ENCODE assay signal across 8 cellular contexts in the genomic region with DNA sequence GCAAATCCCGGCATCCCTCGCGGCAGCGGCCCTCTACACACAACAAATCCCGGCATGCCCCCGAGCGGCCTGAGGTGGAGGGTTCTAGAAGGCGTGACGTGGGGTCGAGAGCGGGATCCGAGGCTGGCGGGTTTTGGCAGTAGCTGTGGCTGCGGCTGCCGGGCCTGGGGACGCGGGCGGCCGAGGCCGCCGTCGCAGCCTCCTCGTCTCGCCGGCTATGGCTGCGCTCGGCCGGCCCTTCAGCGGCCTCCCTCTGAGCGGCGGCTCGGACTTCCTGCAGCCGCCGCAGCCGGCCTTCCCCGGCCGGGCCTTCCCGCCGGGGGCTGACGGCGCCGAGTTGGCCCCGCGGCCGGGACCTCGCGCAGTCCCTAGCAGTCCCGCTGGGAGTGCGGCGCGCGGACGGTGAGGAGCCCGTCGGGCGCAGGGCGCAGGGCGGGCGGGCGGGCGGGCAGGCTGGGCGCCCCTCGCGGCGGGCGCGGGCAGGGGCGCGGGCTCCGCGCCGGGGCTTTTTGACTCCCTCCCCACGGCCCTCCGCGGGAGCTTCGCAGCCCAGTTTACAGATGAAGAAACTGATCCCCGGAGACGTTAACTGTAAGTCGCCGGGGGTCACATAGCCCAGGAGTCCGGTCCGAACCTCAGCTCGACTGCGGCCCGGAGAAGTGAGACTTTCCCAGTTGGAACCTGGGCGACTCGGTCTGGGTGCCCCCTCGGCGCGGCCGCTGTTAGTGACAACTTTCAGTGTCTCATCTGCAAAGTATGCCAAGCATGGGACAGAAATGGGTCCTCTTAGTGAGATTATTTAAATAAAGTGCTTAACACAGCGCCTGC. TPM values are rescaled to one million over a fixed set of nuclear protein-coding genes. Genes with fewer than 3 reads are reported as not detected.
DNase-seq lines count a peak whose midpoint lies in the region; ATAC-seq and TF ChIP-seq lines count a peak whose summit lies in the region.

A gene with protein sequence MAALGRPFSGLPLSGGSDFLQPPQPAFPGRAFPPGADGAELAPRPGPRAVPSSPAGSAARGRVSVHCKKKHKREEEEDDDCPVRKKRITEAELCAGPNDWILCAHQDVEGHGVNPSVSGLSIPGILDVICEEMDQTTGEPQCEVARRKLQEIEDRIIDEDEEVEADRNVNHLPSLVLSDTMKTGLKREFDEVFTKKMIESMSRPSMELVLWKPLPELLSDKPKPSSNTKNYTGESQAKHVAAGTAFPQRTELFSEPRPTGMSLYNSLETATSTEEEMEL (plus strand): TSS at position 63 of the 828 bp plus-strand sequence. CDS start 155 bp downstream, at position 218.

- POLR2A ChIA-PET in SK-N-SH (lab: Yijun Ruan, JAX), result interaction anchor here (0.6 to 1.2 kb wide), 7 partner anchors 11 to 1463 kb away, joined by 3 to 9 read pairs (median 4); partner anchors contain the start of genes TTC28 and XBP1

- WGBS in SK-N-SH (ENCODE audit: low lambda C conversion rate), result under 1% methylated on average over 22 of the region's 92 CpGs

- ATAC-seq in HG02610 (IDR thresholded peaks at IDR 0.05; ENCODE audit: unreplicated experiment), result peak; percentile 79
- ATAC-seq in activated naive CD4-positive, alpha-beta T cell treated with anti-CD3 and anti-CD28 coated beads, Interleukin-2, amount 50 U/mL, for 72 hours, result peak; percentile 85 to 89
- peak; percentile 98 for ATAC-seq in omental fat pad (ENCODE audit: low FRiP score)

- CTCF ChIA-PET in SK-N-SH (lab: Yijun Ruan, JAX), result interaction anchor here (0.9 to 3.2 kb wide), 11 partner anchors 8 to 173 kb away, joined by 3 to 17 read pairs (median 6); partner anchors contain the start of gene XBP1

- H3K27ac ChIP-seq in SK-N-SH (ENCODE audit: low read depth in 2 of 2, low read length in 1 of 2) (peak within 1 kb of the TSS; percentile 71 to 88), temporal lobe (ENCODE audit: low read depth, low read length) (peak within 1 kb of the TSS; percentile 82)

- H3F3A ChIP-seq in SK-N-SH (replicated peaks; ENCODE audit: insufficient read depth), result peaks cover 7% of the 10 kb centered on the region

- H3K27me3 ChIP-seq in SK-N-SH (ENCODE audit: insufficient read depth), result no peaks in the 10 kb centered on the region

- peak within 1 kb of the TSS; percentile 95 to 99 for H3K27ac Mint-ChIP-seq in activated naive CD4-positive, alpha-beta T cell treated with anti-CD3 and anti-CD28 coated beads, Interleukin-2, amount 50 U/mL, for 72 hours

- H3K36me3 Mint-ChIP-seq in activated naive CD4-positive, alpha-beta T cell treated with anti-CD3 and anti-CD28 coated beads, Interleukin-2, amount 50 U/mL, for 72 hours, result peaks cover 20 to 32% of the 10 kb centered on the region in 2 donors

- peak; percentile 95 for DNase-seq in GM12864 (ENCODE audit: low read depth)
- peak; percentile 94 for DNase-seq in NCI-H1092 (lab: John Stamatoyannopoulos, UW)
- DNase-seq in SK-N-SH, result peak; percentile 95
- peak; percentile 89 to 91 for DNase-seq in activated naive CD4-positive, alpha-beta T cell treated with anti-CD3 and anti-CD28 coated beads, Interleukin-2, amount 50 U/mL, for 72 hours (ENCODE audit: low spot score in 2 of 2)
- peak; percentile 83 for DNase-seq in glomerular endothelial cell (ENCODE audit: extremely low read depth, low read depth, low spot score)
- peak; percentile 87 for DNase-seq in omental fat pad (ENCODE audit: low spot score)

- peaks cover 0 to 11% of the 10 kb centered on the region in 2 donors for H3K9me3 Mint-ChIP-seq in activated naive CD4-positive, alpha-beta T cell treated with anti-CD3 and anti-CD28 coated beads, Interleukin-2, amount 50 U/mL, for 72 hours

- peak within 1 kb of the TSS; percentile 85 for H3K4me3 ChIP-seq in GM12864 (ENCODE audit: low read depth, low read length)
- peak within 1 kb of the TSS; percentile 60 to 88 for H3K4me3 ChIP-seq in SK-N-SH (ENCODE audit: low read depth in 2 of 2, low read length in 1 of 2)

- no peak for TF ChIP-seq RAD21 in SK-N-SH (IDR thresholded peaks at IDR 0.05; ENCODE audit: low read length)

- H3K36me3 ChIP-seq in SK-N-SH (replicated peaks in 1 of 2; ENCODE audit: control insufficient read depth in 1 of 2, insufficient read depth in 2 of 2, low read length in 1 of 2), result peaks cover 0 to 30% of the 10 kb centered on the region in 2 experiments

- no peaks in the 10 kb centered on the region for H3K9me3 ChIP-seq in SK-N-SH

- H3K4me1 ChIP-seq in SK-N-SH (ENCODE audit: control insufficient read depth in 1 of 2, insufficient read depth in 2 of 2, low read depth in 1 of 2, low read length in 1 of 2), result no peaks in the 10 kb centered on the region

- peak within 1 kb of the TSS; percentile 86 for H2AFZ ChIP-seq in SK-N-SH (ENCODE audit: low read depth)

- H4K20me1 ChIP-seq in SK-N-SH (ENCODE audit: insufficient read depth), result no peaks in the 10 kb centered on the region

- peak within 1 kb of the TSS; percentile 95 for H3K4me2 ChIP-seq in SK-N-SH

- no peaks in the 10 kb centered on the region for H3K9me2 ChIP-seq in SK-N-SH

- peak within 1 kb of the TSS; percentile 94 for H3K9ac ChIP-seq in SK-N-SH

- TF ChIP-seq EP300 in SK-N-SH (IDR thresholded peaks at IDR 0.05; ENCODE audit: borderline replicate concordance in 1 of 2, low read depth in 1 of 2, low read length in 1 of 2), result no peak; a peak in 1 of 4 replicates

- H3K79me2 ChIP-seq in SK-N-SH (ENCODE audit: insufficient read depth), result peaks cover 48% of the 10 kb centered on the region

- TF ChIP-seq CTCF in GM12864 (IDR thresholded peaks at IDR 0.05; ENCODE audit: low read depth, low read length, missing control alignments) (peak; percentile 35), SK-N-SH (IDR thresholded peaks at IDR 0.05) (no peak; the same call in 1 of the 2 replicates), omental fat pad (IDR thresholded peaks at IDR 0.05) (no peak)

TF ChIP-seq in SK-N-SH, 30 proteins besides CTCF, POLR2A, EP300 and RAD21 (continues in another document):
- peak; percentile 98 for TF ChIP-seq ELF1 (IDR thresholded peaks at IDR 0.05)
- peak; percentile 24; the same call in 1 of the 2 replicates for TF ChIP-seq GABPA (IDR thresholded peaks at IDR 0.05; ENCODE audit: low read depth)
- no peak for TF ChIP-seq RFX5 (IDR thresholded peaks at IDR 0.05; ENCODE audit: low read length)
- TF ChIP-seq YY1 (IDR thresholded peaks at IDR 0.05; ENCODE audit: low read depth), result no peak
- no peak for TF ChIP-seq FOXM1 (IDR thresholded peaks at IDR 0.05; ENCODE audit: low read depth)
- TF ChIP-seq SMC3 (IDR thresholded peaks at IDR 0.05; ENCODE audit: low read depth, low read length), result no peak
- TF ChIP-seq, protein P1, sequence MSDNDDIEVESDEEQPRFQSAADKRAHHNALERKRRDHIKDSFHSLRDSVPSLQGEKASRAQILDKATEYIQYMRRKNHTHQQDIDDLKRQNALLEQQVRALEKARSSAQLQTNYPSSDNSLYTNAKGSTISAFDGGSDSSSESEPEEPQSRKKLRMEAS (IDR thresholded peaks at IDR 0.05; ENCODE audit: low read depth), result peak; percentile 96
- TF ChIP-seq FOXJ3 (CRISPR knock-in tag; IDR thresholded peaks at IDR 0.05), result peak; percentile 77; the same call in 1 of the 2 replicates
- 0 out of 2 replicates have a peak, but pooled peaks have one; percentile 71 for TF ChIP-seq SIN3A (IDR thresholded peaks at IDR 0.05; ENCODE audit: borderline replicate concordance, low read depth, low read length)
- TF ChIP-seq, protein P2, sequence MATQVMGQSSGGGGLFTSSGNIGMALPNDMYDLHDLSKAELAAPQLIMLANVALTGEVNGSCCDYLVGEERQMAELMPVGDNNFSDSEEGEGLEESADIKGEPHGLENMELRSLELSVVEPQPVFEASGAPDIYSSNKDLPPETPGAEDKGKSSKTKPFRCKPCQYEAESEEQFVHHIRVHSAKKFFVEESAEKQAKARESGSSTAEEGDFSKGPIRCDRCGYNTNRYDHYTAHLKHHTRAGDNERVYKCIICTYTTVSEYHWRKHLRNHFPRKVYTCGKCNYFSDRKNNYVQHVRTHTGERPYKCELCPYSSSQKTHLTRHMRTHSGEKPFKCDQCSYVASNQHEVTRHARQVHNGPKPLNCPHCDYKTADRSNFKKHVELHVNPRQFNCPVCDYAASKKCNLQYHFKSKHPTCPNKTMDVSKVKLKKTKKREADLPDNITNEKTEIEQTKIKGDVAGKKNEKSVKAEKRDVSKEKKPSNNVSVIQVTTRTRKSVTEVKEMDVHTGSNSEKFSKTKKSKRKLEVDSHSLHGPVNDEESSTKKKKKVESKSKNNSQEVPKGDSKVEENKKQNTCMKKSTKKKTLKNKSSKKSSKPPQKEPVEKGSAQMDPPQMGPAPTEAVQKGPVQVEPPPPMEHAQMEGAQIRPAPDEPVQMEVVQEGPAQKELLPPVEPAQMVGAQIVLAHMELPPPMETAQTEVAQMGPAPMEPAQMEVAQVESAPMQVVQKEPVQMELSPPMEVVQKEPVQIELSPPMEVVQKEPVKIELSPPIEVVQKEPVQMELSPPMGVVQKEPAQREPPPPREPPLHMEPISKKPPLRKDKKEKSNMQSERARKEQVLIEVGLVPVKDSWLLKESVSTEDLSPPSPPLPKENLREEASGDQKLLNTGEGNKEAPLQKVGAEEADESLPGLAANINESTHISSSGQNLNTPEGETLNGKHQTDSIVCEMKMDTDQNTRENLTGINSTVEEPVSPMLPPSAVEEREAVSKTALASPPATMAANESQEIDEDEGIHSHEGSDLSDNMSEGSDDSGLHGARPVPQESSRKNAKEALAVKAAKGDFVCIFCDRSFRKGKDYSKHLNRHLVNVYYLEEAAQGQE (IDR thresholded peaks at IDR 0.05; ENCODE audit: low read depth, low read length), result no peak
- TF ChIP-seq JUND (IDR thresholded peaks at IDR 0.05), result no peak
- peak; percentile 83 for TF ChIP-seq MXI1 (IDR thresholded peaks at IDR 0.05; ENCODE audit: low read depth, low read length)
- TF ChIP-seq, protein P3, sequence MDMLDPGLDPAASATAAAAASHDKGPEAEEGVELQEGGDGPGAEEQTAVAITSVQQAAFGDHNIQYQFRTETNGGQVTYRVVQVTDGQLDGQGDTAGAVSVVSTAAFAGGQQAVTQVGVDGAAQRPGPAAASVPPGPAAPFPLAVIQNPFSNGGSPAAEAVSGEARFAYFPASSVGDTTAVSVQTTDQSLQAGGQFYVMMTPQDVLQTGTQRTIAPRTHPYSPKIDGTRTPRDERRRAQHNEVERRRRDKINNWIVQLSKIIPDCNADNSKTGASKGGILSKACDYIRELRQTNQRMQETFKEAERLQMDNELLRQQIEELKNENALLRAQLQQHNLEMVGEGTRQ (IDR thresholded peaks at IDR 0.05; ENCODE audit: borderline replicate concordance, low read depth, low read length), result no peak
- 0 out of 2 replicates have a peak, but pooled peaks have one; percentile 3 for TF ChIP-seq FOSL2 (IDR thresholded peaks at IDR 0.05; ENCODE audit: borderline replicate concordance, low read depth)

RNA-seq across cellular contexts. Expression of the gene that starts here (rescaled TPM):
- polyA plus RNA-seq in SK-N-SH (2012; rRNA removed), result 4.2 and 4.5 TPM in 2 replicates
- polyA plus RNA-seq in SK-N-SH (2012; cell fraction: cytosol; rRNA removed), result 6.3 and 7.3 TPM in 2 replicates
- 3.4 and 4.6 TPM in 2 replicates for polyA plus RNA-seq in SK-N-SH (2012; cell fraction: nucleus; rRNA removed)
- 10 to 100 TPM; 26.8 to 31.5 TPM for total RNA-seq in activated naive CD4-positive, alpha-beta T cell treated with anti-CD3 and anti-CD28 coated beads, Interleukin-2, amount 50 U/mL, for 72 hours
- 18.3 and 23.5 TPM in 2 replicates for total RNA-seq in glomerular endothelial cell
- 10 to 100 TPM; 10.1 to 22.9 (median 18.2) TPM for total RNA-seq in omental fat pad
- total RNA-seq in temporal lobe, result 19.4 TPM

Comparison
In these comparisons a context has a peak if more than half of its experiments do, and no peak if none do; other contexts are left out.
1. Peak in every context shown above with its lines: DNase-seq, ATAC-seq, H3K4me3 ChIP-seq and H3K27ac ChIP-seq.